In genomic region chr3:112289011-112289410, GRCh38 we compare ENCODE assay signal across 1 cellular context.
TF ChIP-seq lines count a peak whose summit lies in the region.

No MANE protein-coding gene starts in this region.

TF ChIP-seq in GM23338, 12 proteins besides CTCF, POLR2A, EP300 and RAD21 (continued from another document):
- TF ChIP-seq ZNF462 (CRISPR knock-in tag; IDR thresholded peaks at IDR 0.05) (no peak), EZH2phosphoT487 (IDR thresholded peaks at IDR 0.05; ENCODE audit: unreplicated experiment) (no peak)
